Comparison of ENCODE assay signal across 27 cellular contexts in genomic region chr3:174204765-174205164, GRCh38.
"Had no signal": no experiment of that assay in that cellular context is flagged by ENCODE, and none has a peak within 500 bp of the region (broad histone marks: within the 10 kb centered on the region; RNA-seq: fewer than 3 reads in every experiment).

No MANE protein-coding gene starts in this region.

- FAIRE-seq: urothelium cell line had no signal

- H2AFZ ChIP-seq: neural progenitor cell, parathyroid adenoma had no signal

- H3K4me3 ChIP-seq: left ventricle myocardium inferior, lung, neural progenitor cell, psoas muscle, skin epidermis, stomach, thoracic aorta, tibial artery, upper lobe of right lung had no signal

- H3K27me3 Mint-ChIP-seq: naive B cell; stimulated activated naive B cell treated with anti-CD40 and anti-IgM and Interleukin-4, amounts not matched to agents 10 μg/mL and 1 μg/mL and 100 μg/mL, for 72 hours had no signal

- H3K4me1 ChIP-seq: parathyroid adenoma, psoas muscle, stomach, upper lobe of right lung had no signal

- H3K79me2 ChIP-seq: parathyroid adenoma had no signal

- DNase-seq: islet precursor cell; left ventricle myocardium inferior; mesendoderm; naive B cell; natural killer cell; nephron progenitor cell; occipital lobe; psoas muscle; right cardiac atrium; stimulated activated CD4-positive, alpha-beta T cell treated with anti-CD3 and anti-CD28 coated beads, Interleukin-12 subunit alpha, Interleukin-12 subunit beta, amount 100 ng/mL, for 4 hours; stimulated activated CD4-positive, alpha-beta T cell treated with anti-CD3 and anti-CD28 coated beads, Interleukin-15, amount 100 ng/mL, for 24 hours; stimulated activated CD4-positive, alpha-beta T cell treated with anti-CD3 and anti-CD28 coated beads, Interleukin-2, amount 100 ng/mL, for 24 hours; stimulated activated CD4-positive, alpha-beta T cell treated with anti-CD3 and anti-CD28 coated beads, Interleukin-4, amount 100 ng/mL, for 1 hour; stimulated activated naive B cell treated with anti-CD40 and anti-IgM and Interleukin-4, amounts not matched to agents 10 μg/mL and 1 μg/mL and 100 μg/mL, for 72 hours; stimulated activated naive CD8-positive, alpha-beta T cell treated with anti-CD3 and anti-CD28 coated beads, Interleukin-15, Interleukin-2, amounts not matched to agents 100 U/mL and 50 U/mL, for 24 hours; stomach; tibial artery; trophoblast cell; upper lobe of right lung had no signal

- H3K36me3 ChIP-seq: left ventricle myocardium inferior, neural progenitor cell, neutrophil, stomach, thoracic aorta, tibial artery, upper lobe of right lung had no signal

- H3K27ac ChIP-seq: left ventricle myocardium inferior, neural progenitor cell, neutrophil, parathyroid adenoma, psoas muscle, skin epidermis, stomach, thoracic aorta, tibial artery, upper lobe of right lung had no signal

- H3K4me2 ChIP-seq: neural progenitor cell had no signal

- H3K4me1 Mint-ChIP-seq: naive B cell; natural killer cell; stimulated activated naive B cell treated with anti-CD40 and anti-IgM and Interleukin-4, amounts not matched to agents 10 μg/mL and 1 μg/mL and 100 μg/mL, for 72 hours had no signal

- H3K9me3 Mint-ChIP-seq: mesothelial cell of epicardium; nephron progenitor cell; stimulated activated naive B cell treated with anti-CD40 and anti-IgM and Interleukin-4, amounts not matched to agents 10 μg/mL and 1 μg/mL and 100 μg/mL, for 72 hours had no signal

- H3K9me3 ChIP-seq: left ventricle myocardium inferior, neutrophil, psoas muscle, stomach, thoracic aorta, tibial artery, upper lobe of right lung had no signal

- H3K27ac Mint-ChIP-seq: mesothelial cell of epicardium; naive B cell; natural killer cell; nephron progenitor cell; stimulated activated naive B cell treated with anti-CD40 and anti-IgM and Interleukin-4, amounts not matched to agents 10 μg/mL and 1 μg/mL and 100 μg/mL, for 72 hours had no signal

- H3K9ac ChIP-seq: neural progenitor cell, parathyroid adenoma had no signal

- H3K36me3 Mint-ChIP-seq: mesothelial cell of epicardium; naive B cell; natural killer cell; stimulated activated naive B cell treated with anti-CD40 and anti-IgM and Interleukin-4, amounts not matched to agents 10 μg/mL and 1 μg/mL and 100 μg/mL, for 72 hours had no signal

- H3K4me3 Mint-ChIP-seq: mesothelial cell of epicardium; naive B cell; natural killer cell; nephron progenitor cell; neural progenitor cell; stimulated activated naive B cell treated with anti-CD40 and anti-IgM and Interleukin-4, amounts not matched to agents 10 μg/mL and 1 μg/mL and 100 μg/mL, for 72 hours had no signal

- H3K27me3 ChIP-seq: neural progenitor cell, neutrophil, stomach, tibial artery, upper lobe of right lung had no signal
